ENCODE assay signal across 1 cellular context in genomic region chr20:51760905-51761544, GRCh38.
TF ChIP-seq lines count a peak whose summit lies in the region.

No MANE protein-coding gene starts in this region.

TF ChIP-seq in HepG2, 621 proteins besides CTCF, POLR2A, EP300 and RAD21 (continued from another document and continues in another):
- TF ChIP-seq ERF (CRISPR knock-in tag; IDR thresholded peaks at IDR 0.05) (peak; percentile 71; the same call in 1 of the 2 replicates), HINFP (CRISPR knock-in tag; IDR thresholded peaks at IDR 0.05; ENCODE audit: low read depth) (no peak), TCF7L2 (IDR thresholded peaks at IDR 0.05; ENCODE audit: low read depth, low read length) (peak; percentile 63), IRX3 (CRISPR knock-in tag; IDR thresholded peaks at IDR 0.05; ENCODE audit: borderline replicate concordance, low read depth) (no peak), NPAS2 (CRISPR knock-in tag; IDR thresholded peaks at IDR 0.05; ENCODE audit: borderline replicate concordance) (no peak), MAFG (CRISPR knock-in tag; IDR thresholded peaks at IDR 0.05) (no peak), YEATS4 (CRISPR knock-in tag; IDR thresholded peaks at IDR 0.05; ENCODE audit: borderline replicate concordance) (no peak), TEAD2 (CRISPR knock-in tag; IDR thresholded peaks at IDR 0.05) (no peak), THYN1 (CRISPR knock-in tag; IDR thresholded peaks at IDR 0.05; ENCODE audit: borderline replicate concordance, low read depth) (no peak), SIN3A (IDR thresholded peaks at IDR 0.05; ENCODE audit: borderline replicate concordance, low read depth, low read length) (no peak), GTF2F1 (IDR thresholded peaks at IDR 0.05; ENCODE audit: low read length) (no peak), HDAC1 (CRISPR knock-in tag; IDR thresholded peaks at IDR 0.05) (peak; percentile 53), ATF7 (IDR thresholded peaks at IDR 0.05) (no peak), ATF7 (CRISPR knock-in tag; IDR thresholded peaks at IDR 0.05) (peak; percentile 46; the same call in 1 of the 2 replicates), ELF4 (CRISPR knock-in tag; IDR thresholded peaks at IDR 0.05; ENCODE audit: borderline replicate concordance) (no peak), FOXP1 (IDR thresholded peaks at IDR 0.05) (0 out of 2 replicates have a peak, but pooled peaks have one; percentile 28), FOXP1 (CRISPR knock-in tag; IDR thresholded peaks at IDR 0.05) (peak; percentile 88), ZNF225 (CRISPR knock-in tag; IDR thresholded peaks at IDR 0.05) (no peak), ZMYM2 (CRISPR knock-in tag; IDR thresholded peaks at IDR 0.05) (no peak), FOXA1 (IDR thresholded peaks at IDR 0.05) (peak; percentile 4; the same call in 1 of the 2 replicates), FOXA1 (CRISPR knock-in tag; IDR thresholded peaks at IDR 0.05) (peak; percentile 64), HOXD1 (CRISPR knock-in tag; IDR thresholded peaks at IDR 0.05) (no peak; the same call in 1 of the 2 replicates), NFIC (IDR thresholded peaks at IDR 0.05; ENCODE audit: low read length) (0 out of 2 replicates have a peak, but pooled peaks have one; percentile 51), ZNF232 (CRISPR knock-in tag; IDR thresholded peaks at IDR 0.05; ENCODE audit: borderline replicate concordance) (no peak), NCOA5 (CRISPR knock-in tag; IDR thresholded peaks at IDR 0.05) (no peak), WIZ (CRISPR knock-in tag; IDR thresholded peaks at IDR 0.05) (no peak), ZNF331 (CRISPR knock-in tag; IDR thresholded peaks at IDR 0.05) (peak; percentile 39; the same call in 1 of the 2 replicates), CBX5 (CRISPR knock-in tag; IDR thresholded peaks at IDR 0.05; ENCODE audit: borderline replicate concordance) (no peak), ZNF256 (CRISPR knock-in tag; conservative IDR thresholded peaks at IDR 0.05) (no peak), STAT5B (CRISPR knock-in tag; IDR thresholded peaks at IDR 0.05) (no peak), TOPORS (CRISPR knock-in tag; IDR thresholded peaks at IDR 0.05) (no peak), ZNF710 (CRISPR knock-in tag; IDR thresholded peaks at IDR 0.05; ENCODE audit: borderline replicate concordance) (no peak; the same call in 1 of the 2 replicates), ATF7-NPFF (CRISPR knock-in tag; IDR thresholded peaks at IDR 0.05; ENCODE audit: low read depth) (no peak), ZFP62 (CRISPR knock-in tag; IDR thresholded peaks at IDR 0.05) (no peak), ZSCAN25 (CRISPR knock-in tag; IDR thresholded peaks at IDR 0.05) (no peak), MNT (IDR thresholded peaks at IDR 0.05) (peak; percentile 16; the same call in 1 of the 2 replicates), ONECUT2 (CRISPR knock-in tag; IDR thresholded peaks at IDR 0.05) (no peak), NFKBIZ (CRISPR knock-in tag; IDR thresholded peaks at IDR 0.05) (no peak), ZNF430 (CRISPR knock-in tag; IDR thresholded peaks at IDR 0.05) (0 out of 2 replicates have a peak, but pooled peaks have one; percentile 19), HOXA3 (CRISPR knock-in tag; IDR thresholded peaks at IDR 0.05) (peak; percentile 35; the same call in 1 of the 2 replicates), PLRG1 (conservative IDR thresholded peaks at IDR 0.05) (no peak), POLR2AphosphoS5 (IDR thresholded peaks at IDR 0.05; ENCODE audit: low read depth, low read length) (no peak), FIP1L1 (IDR thresholded peaks at IDR 0.05; ENCODE audit: borderline replicate concordance, insufficient read depth, low read depth, low read length) (no peak), HMG20A (CRISPR knock-in tag; IDR thresholded peaks at IDR 0.05; ENCODE audit: borderline replicate concordance) (peak; percentile 81; the same call in 1 of the 2 replicates), ZNF24 (IDR thresholded peaks at IDR 0.05) (no peak), ZNF274 (CRISPR knock-in tag; IDR thresholded peaks at IDR 0.05) (no peak), YEATS2 (CRISPR knock-in tag; IDR thresholded peaks at IDR 0.05; ENCODE audit: borderline replicate concordance) (peak; percentile 60; the same call in 1 of the 2 replicates), MAFF (IDR thresholded peaks at IDR 0.05; ENCODE audit: low read depth, low read length) (peak; percentile 99), ZNF317 (CRISPR knock-in tag; IDR thresholded peaks at IDR 0.05) (no peak), ZBTB21 (CRISPR knock-in tag; IDR thresholded peaks at IDR 0.05) (peak; percentile 52), HHEX (CRISPR knock-in tag; IDR thresholded peaks at IDR 0.05) (no peak), SIN3B (IDR thresholded peaks at IDR 0.05; ENCODE audit: low read length) (no peak), ZNF740 (CRISPR knock-in tag; IDR thresholded peaks at IDR 0.05) (no peak), ZSCAN12 (CRISPR knock-in tag; IDR thresholded peaks at IDR 0.05) (no peak), PRDM10 (CRISPR knock-in tag; IDR thresholded peaks at IDR 0.05; ENCODE audit: low read depth) (peak; percentile 60; the same call in 1 of the 2 replicates), MBD4 (IDR thresholded peaks at IDR 0.05; ENCODE audit: borderline replicate concordance, low read length) (peak; percentile 56; the same call in 1 of the 2 replicates), ZNF496 (CRISPR knock-in tag; IDR thresholded peaks at IDR 0.05; ENCODE audit: insufficient replicate concordance) (no peak), RFX1 (IDR thresholded peaks at IDR 0.05) (no peak), ZNF230 (CRISPR knock-in tag; IDR thresholded peaks at IDR 0.05) (no peak), ZNF749 (CRISPR knock-in tag; IDR thresholded peaks at IDR 0.05; ENCODE audit: borderline replicate concordance) (no peak)
- TF ChIP-seq, protein P1, sequence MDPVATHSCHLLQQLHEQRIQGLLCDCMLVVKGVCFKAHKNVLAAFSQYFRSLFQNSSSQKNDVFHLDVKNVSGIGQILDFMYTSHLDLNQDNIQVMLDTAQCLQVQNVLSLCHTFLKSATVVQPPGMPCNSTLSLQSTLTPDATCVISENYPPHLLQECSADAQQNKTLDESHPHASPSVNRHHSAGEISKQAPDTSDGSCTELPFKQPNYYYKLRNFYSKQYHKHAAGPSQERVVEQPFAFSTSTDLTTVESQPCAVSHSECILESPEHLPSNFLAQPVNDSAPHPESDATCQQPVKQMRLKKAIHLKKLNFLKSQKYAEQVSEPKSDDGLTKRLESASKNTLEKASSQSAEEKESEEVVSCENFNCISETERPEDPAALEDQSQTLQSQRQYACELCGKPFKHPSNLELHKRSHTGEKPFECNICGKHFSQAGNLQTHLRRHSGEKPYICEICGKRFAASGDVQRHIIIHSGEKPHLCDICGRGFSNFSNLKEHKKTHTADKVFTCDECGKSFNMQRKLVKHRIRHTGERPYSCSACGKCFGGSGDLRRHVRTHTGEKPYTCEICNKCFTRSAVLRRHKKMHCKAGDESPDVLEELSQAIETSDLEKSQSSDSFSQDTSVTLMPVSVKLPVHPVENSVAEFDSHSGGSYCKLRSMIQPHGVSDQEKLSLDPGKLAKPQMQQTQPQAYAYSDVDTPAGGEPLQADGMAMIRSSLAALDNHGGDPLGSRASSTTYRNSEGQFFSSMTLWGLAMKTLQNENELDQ (CRISPR knock-in tag; IDR thresholded peaks at IDR 0.05; ENCODE audit: borderline replicate concordance): no peak
- TF ChIP-seq, protein P2, sequence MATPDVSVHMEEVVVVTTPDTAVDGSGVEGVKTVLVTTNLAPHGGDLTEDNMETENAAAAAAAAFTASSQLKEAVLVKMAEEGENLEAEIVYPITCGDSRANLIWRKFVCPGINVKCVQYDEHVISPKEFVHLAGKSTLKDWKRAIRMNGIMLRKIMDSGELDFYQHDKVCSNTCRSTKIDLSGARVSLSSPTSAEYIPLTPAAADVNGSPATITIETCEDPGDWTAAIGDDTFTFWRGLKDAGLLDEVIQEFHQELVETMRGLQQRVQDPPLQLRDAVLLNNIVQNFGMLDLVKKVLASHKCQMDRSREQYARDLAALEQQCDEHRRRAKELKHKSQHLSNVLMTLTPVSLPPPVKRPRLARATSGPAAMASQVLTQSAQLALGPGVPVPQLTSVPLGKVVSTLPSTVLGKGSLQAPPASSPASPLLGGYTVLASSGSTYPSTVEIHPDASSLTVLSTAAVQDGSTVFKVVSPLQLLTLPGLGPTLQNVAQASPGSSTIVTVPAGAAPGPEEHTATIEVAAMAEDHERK (CRISPR knock-in tag; IDR thresholded peaks at IDR 0.05; ENCODE audit: low read depth): no peak
- TF ChIP-seq, protein P3, sequence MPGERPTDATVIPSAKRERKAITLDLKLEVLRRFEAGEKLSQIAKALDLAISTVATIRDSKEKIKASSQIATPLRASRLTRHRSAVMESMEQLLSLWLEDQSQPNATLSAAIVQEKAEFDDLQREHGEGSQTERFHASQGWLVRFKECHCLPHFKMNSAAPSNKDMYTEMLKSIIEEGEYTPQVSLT (CRISPR knock-in tag; IDR thresholded peaks at IDR 0.05; ENCODE audit: borderline replicate concordance, low read depth): no peak
- TF ChIP-seq, protein P4, sequence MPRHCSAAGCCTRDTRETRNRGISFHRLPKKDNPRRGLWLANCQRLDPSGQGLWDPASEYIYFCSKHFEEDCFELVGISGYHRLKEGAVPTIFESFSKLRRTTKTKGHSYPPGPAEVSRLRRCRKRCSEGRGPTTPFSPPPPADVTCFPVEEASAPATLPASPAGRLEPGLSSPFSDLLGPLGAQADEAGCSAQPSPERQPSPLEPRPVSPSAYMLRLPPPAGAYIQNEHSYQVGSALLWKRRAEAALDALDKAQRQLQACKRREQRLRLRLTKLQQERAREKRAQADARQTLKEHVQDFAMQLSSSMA (CRISPR knock-in tag; IDR thresholded peaks at IDR 0.05): 0 out of 2 replicates have a peak, but pooled peaks have one; percentile 19
- TF ChIP-seq, protein P5, sequence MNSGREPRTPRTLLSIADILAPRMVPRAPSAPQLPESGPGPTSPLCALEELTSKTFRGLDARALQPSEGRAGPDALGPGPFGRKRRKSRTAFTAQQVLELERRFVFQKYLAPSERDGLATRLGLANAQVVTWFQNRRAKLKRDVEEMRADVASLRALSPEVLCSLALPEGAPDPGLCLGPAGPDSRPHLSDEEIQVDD (CRISPR knock-in tag; IDR thresholded peaks at IDR 0.05; ENCODE audit: borderline replicate concordance): no peak
